Comparison of ENCODE assay signal across 25 cellular contexts in the genomic region with DNA sequence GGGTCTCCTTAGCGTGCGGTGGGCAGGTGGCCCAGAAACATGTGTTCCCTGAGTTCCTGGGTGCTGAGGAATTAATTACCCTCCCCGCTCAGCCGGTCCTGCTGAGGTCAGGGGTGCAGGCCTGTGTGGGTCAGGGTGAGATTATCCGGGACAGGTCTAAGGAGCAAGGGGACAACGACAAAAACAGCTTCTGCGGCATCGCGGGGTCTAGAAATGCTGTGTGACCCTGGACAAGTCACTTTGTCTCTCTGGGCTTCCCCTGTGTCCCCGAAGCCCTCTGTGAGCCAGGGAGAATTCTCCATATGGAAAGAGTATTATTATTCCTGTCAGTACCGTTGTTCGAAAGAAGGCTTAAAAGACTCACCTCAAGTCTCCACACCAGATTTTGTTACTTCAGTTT.
"Had no signal": no experiment of that assay in that cellular context is flagged by ENCODE, and none has a peak within 500 bp of the region (broad histone marks: within the 10 kb centered on the region; RNA-seq: fewer than 3 reads in every experiment).

No MANE protein-coding gene starts in this region.

- H3K9me3 ChIP-seq: colonic mucosa, esophagus squamous epithelium, gastrocnemius medialis, left lung, lower lobe of right lung, mucosa of descending colon had no signal

- H3K4me1 ChIP-seq: colonic mucosa, lower lobe of right lung had no signal

- H3K27ac ChIP-seq: colonic mucosa, epithelial cell of prostate, esophagus squamous epithelium, gastrocnemius medialis, heart right ventricle, left lung, lower lobe of right lung had no signal

- H3K36me3 ChIP-seq: colonic mucosa, esophagus squamous epithelium, gastrocnemius medialis, heart right ventricle, left lung, lower lobe of right lung had no signal

- H3K4me3 ChIP-seq: colonic mucosa, esophagus squamous epithelium, gastrocnemius medialis, left lung, lower lobe of right lung, mucosa of descending colon had no signal

- ATAC-seq: effector memory CD8-positive, alpha-beta T cell; esophagus mucosa; gastrocnemius medialis; heart right ventricle; left cardiac atrium; left lung; lower lobe of right lung; mucosa of descending colon had no signal

- DNase-seq: colonic mucosa; cortex of kidney; effector CD8-positive, alpha-beta T cell; effector memory CD8-positive, alpha-beta T cell; endodermal cell; erythroblast; esophagus squamous epithelium; foreskin fibroblast; foreskin melanocyte; gastrocnemius medialis; glutamatergic neuron; head of caudate nucleus; heart right ventricle; hippocampal formation; left cardiac atrium; left lung; left ventricle myocardium superior; lower lobe of right lung; mesenchymal stem cell; mucosa of descending colon had no signal

- H3K27me3 ChIP-seq: gastrocnemius medialis had no signal

- FAIRE-seq: endometrium, islet of Langerhans, keratinocyte had no signal
